Comparison of ENCODE assay signal across 12 cellular contexts in genomic region chr3:172082269-172082668, GRCh38. TPM values are rescaled to one million over a fixed set of nuclear protein-coding genes. Genes with fewer than 3 reads are reported as not detected.
DNase-seq lines count a peak whose midpoint lies in the region; TF ChIP-seq lines count a peak whose summit lies in the region.
"Had no signal": no experiment of that assay in that cellular context is flagged by ENCODE, and none has a peak within 500 bp of the region (broad histone marks: within the 10 kb centered on the region; RNA-seq: fewer than 3 reads in every experiment).

No MANE protein-coding gene starts in this region.

- TF ChIP-seq CTCF in astrocyte of the spinal cord (IDR thresholded peaks at IDR 0.05; ENCODE audit: low read depth, low read length) (no peak), GM10248 (IDR thresholded peaks at IDR 0.05; ENCODE audit: control extremely low read depth, extremely low read depth, low read depth, missing control alignments) (no peak)

- CTCF ChIA-PET in GM10248 (lab: Yijun Ruan, JAX) = interaction anchor here (1.2 to 1.5 kb wide), 3 partner anchors 10 to 259 kb away, joined by 3 to 5 read pairs (median 3); no protein-coding TSS in a partner anchor

- H3K4me3 ChIP-seq in astrocyte of the spinal cord (ENCODE audit: low read depth, low read length) = no peak overlapping the region
- no peak overlapping the region for H3K4me3 ChIP-seq in skeletal muscle cell (ENCODE audit: low read depth, low read length)
- H3K4me3 ChIP-seq: K562 had no signal

- POLR2A ChIA-PET in GM10248 (lab: Yijun Ruan, JAX) = no interaction called here

- peak; percentile 86 for DNase-seq in ELR (ENCODE audit: low read depth)
- DNase-seq in astrocyte of the spinal cord (ENCODE audit: low read depth, low spot score) = peak; percentile 91
- peak; percentile 49 for DNase-seq in hepatic stellate cell (ENCODE audit: low spot score)
- peak; percentile 97 for DNase-seq in skeletal muscle cell (ENCODE audit: low read depth)
- no peak for DNase-seq in GM10248 (ENCODE audit: extremely low spot score)
- DNase-seq in NCI-H524 (lab: John Stamatoyannopoulos, UW) = no peak
- DNase-seq in SHP77 (lab: John Stamatoyannopoulos, UW) = no peak
- no peak for DNase-seq in cerebellum (ENCODE audit: low spot score)
- DNase-seq: DND-41; naive thymus-derived CD4-positive, alpha-beta T cell; NCI-H510A had no signal

- in situ Hi-C loops in astrocyte of the spinal cord (cut with HindIII; ENCODE audit: low sequenced_read_pairs) = no loop called here

RNA-seq across cellular contexts. Expression of gene FNDC3B, which starts 42.9 kb away (rescaled TPM):
- total RNA-seq in cerebellum = 34.3 TPM

Comparison
In these comparisons a context has a peak if more than half of its experiments do, and no peak if none do; other contexts are left out.
1. DNase-seq: peak in ELR (single experiment), astrocyte of the spinal cord (single experiment), hepatic stellate cell (single experiment) and skeletal muscle cell (single experiment); none in GM10248 (single experiment), NCI-H524 (0 of 2), SHP77 (0 of 2) and cerebellum (single experiment).